ENCODE assay signal across 19 cellular contexts in the genomic region with DNA sequence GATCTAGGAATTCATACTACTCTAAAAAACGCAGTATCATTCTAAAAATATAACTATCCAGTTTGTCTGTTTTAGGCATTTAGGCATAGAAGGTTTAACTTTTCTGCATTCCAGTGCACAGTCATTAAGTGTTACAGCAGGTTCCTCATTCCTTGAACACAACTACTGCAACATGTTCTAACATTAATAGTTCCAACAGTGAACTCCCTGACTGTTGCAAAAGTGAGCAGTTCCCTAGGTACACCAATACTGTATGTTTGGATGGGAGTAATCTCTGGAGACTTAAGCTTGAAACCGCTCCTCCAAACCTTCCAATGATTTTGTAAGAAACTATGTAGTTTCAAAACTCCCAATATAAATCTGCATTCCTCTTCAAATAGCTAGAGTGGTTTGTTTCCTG. TPM values are rescaled to one million over a fixed set of nuclear protein-coding genes. Genes with fewer than 3 reads are reported as not detected.
DNase-seq lines count a peak whose midpoint lies in the region; ATAC-seq, FAIRE-seq and TF ChIP-seq lines count a peak whose summit lies in the region.
"Had no signal": no experiment of that assay in that cellular context is flagged by ENCODE, and none has a peak within 500 bp of the region (broad histone marks: within the 10 kb centered on the region; RNA-seq: fewer than 3 reads in every experiment).

No MANE protein-coding gene starts in this region.

- no peaks in the 10 kb centered on the region for H3K4me1 ChIP-seq in foreskin keratinocyte
- H3K4me1 ChIP-seq: upper lobe of left lung had no signal

- H3K27me3 ChIP-seq in foreskin keratinocyte = no peaks in the 10 kb centered on the region
- H3K27me3 ChIP-seq: body of pancreas, hepatocyte, upper lobe of left lung had no signal

- no peak overlapping the region for H3K27ac ChIP-seq in foreskin keratinocyte
- H3K27ac ChIP-seq: body of pancreas, hepatocyte, upper lobe of left lung had no signal

- TF ChIP-seq POLR2A in GM12892 (IDR thresholded peaks at IDR 0.05; ENCODE audit: low read depth, low read length) = no peak

- TF ChIP-seq CTCF in foreskin keratinocyte (conservative IDR thresholded peaks at IDR 0.05) = no peak

- FAIRE-seq in GM12892 (lab: Jason Lieb, UNC) = no peak

- ATAC-seq in foreskin keratinocyte = peak; percentile 34
- ATAC-seq: body of pancreas; effector memory CD8-positive, alpha-beta T cell; natural killer cell treated with Interleukin-12 subunit alpha and Interleukin-12 subunit beta and Interleukin-15 and Interleukin-18, amount 100 ng/mL, for 72 hours had no signal

- peak; percentile 45 for DNase-seq in GM04503 (ENCODE audit: low read depth)
- DNase-seq in amniotic stem cell (lab: John Stamatoyannopoulos, UW) = peak; percentile 11
- DNase-seq in foreskin keratinocyte = peak; percentile 25 to 61
- DNase-seq in renal cortical epithelial cell (ENCODE audit: low read depth) = peak; percentile 13
- no peak for DNase-seq in middle frontal gyrus (ENCODE audit: extremely low spot score, low spot score)
- no peak for DNase-seq in GM12892 (ENCODE audit: insufficient read length)
- no peak for DNase-seq in NCI-H1092 (lab: John Stamatoyannopoulos, UW)
- no peak for DNase-seq in HT-29 (ENCODE audit: low spot score)
- DNase-seq: activated effector memory CD4-positive, alpha-beta T cell treated with anti-CD3 and anti-CD28 coated beads, Interleukin-2, amount 50 U/mL, for 16 hours; Caco-2; effector memory CD8-positive, alpha-beta T cell; H9; NCI-H1105; NCI-H2227 treated with DMSO at 0.1 percent for 48 hours; stimulated activated CD4-positive, alpha-beta T cell treated with anti-CD3 and anti-CD28 coated beads, Interleukin-4, amount 100 ng/mL, for 4 hours; upper lobe of left lung had no signal

RNA-seq across cellular contexts. Expression of a gene that starts 46.2 kb away (rescaled TPM):
- 48.9 and 61.4 TPM in 2 replicates for total RNA-seq in foreskin keratinocyte
- polyA plus RNA-seq in foreskin keratinocyte = 26.5 and 36.7 TPM in 2 replicates
- 25.0 and 60.8 TPM in 2 replicates for total RNA-seq in renal cortical epithelial cell
- polyA plus RNA-seq in GM12892 (2012; ENCODE audit: missing spikeins) = 61.7 TPM
- 23.5 and 23.6 TPM in 2 replicates for total RNA-seq in HT-29 (2014; rRNA removed; shearing (Covaris generic))

RNA-seq across cellular contexts. Expression of a gene that starts 46.4 kb away (rescaled TPM):
- total RNA-seq in foreskin keratinocyte (57.9 and 68.3 TPM in 2 replicates), renal cortical epithelial cell (153 and 155 TPM in 2 replicates)
- polyA plus RNA-seq in foreskin keratinocyte = 4.1 and 4.2 TPM in 2 replicates
- polyA plus RNA-seq in GM12892 (2012; ENCODE audit: missing spikeins) = 30.4 TPM
- 46.4 and 62.5 TPM in 2 replicates for total RNA-seq in HT-29 (2014; rRNA removed; shearing (Covaris generic))

Comparison
In these comparisons a context has a peak if more than half of its experiments do, and no peak if none do; other contexts are left out.
1. DNase-seq: peak in GM04503 (single experiment), amniotic stem cell (single experiment), foreskin keratinocyte (2 of 2) and renal cortical epithelial cell (single experiment); none in middle frontal gyrus (single experiment), GM12892 (single experiment), NCI-H1092 (single experiment) and HT-29 (single experiment).